In the genomic region with DNA sequence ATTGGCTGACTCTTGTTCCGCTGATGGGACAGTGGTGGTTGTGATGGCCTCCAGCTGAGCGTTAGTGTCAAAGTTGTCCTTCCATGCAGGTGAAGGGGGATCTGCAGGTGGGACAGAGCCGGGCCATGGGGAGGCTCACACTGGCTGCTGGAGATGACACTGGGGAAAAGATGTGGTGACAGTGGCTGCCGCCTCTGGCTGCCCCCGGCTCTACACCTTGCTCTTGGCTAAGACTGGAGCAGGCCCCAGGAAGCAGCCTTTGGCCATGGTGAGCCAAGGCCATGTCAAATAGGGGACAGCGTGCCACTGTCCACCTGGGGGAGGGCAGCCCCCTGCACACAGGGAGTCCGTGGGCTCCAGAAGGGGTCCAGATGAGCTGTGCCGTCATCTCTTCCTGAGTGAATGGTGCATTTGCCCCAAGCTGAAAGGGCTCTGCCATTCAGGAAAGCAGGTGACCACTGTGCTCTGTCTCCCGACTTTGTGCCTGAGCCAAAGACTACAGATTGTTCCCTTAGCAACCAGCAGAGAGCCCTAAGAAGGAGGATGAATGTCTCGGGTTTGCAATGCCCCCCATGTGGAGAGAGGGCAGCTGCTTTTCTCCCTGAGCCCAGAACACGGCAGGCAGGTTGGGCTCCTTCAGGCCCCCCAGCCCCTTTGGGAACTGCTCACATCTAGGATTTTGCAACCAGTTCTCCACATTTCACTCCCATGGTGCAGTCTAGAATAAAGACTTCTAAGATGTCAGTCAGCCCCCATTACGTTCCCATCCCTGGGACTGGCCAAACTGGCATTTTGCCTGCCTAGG, we compare ENCODE assay signal across 16 cellular contexts.
"Had no signal": no experiment of that assay in that cellular context is flagged by ENCODE, and none has a peak within 500 bp of the region (broad histone marks: within the 10 kb centered on the region; RNA-seq: fewer than 3 reads in every experiment).

No MANE protein-coding gene starts in this region.

- H3K4me3 ChIP-seq: cardiac muscle cell, hepatocyte, lung, suprapubic skin, transverse colon, vagina had no signal

- DNase-seq: activated CD4-positive, alpha-beta T cell treated with anti-CD3 and anti-CD28 coated beads for 1 hour; activated gamma-delta T cell; activated T-cell treated with anti-CD3 and anti-CD28 coated beads, Interleukin-2, amount 50 U/mL, for 48 hours; dermis blood vessel endothelial cell; effector memory CD8-positive, alpha-beta T cell; foreskin fibroblast; nucleus accumbens; right cardiac atrium; stimulated activated naive CD8-positive, alpha-beta T cell treated with anti-CD3 and anti-CD28 coated beads, Interleukin-15, amount 100 ng/mL, for 72 hours; transverse colon; WERI-Rb-1 had no signal

- H3K27ac ChIP-seq: cardiac muscle cell, hepatocyte, suprapubic skin, transverse colon, vagina, WERI-Rb-1 had no signal

- H3K9me3 ChIP-seq: suprapubic skin, transverse colon, vagina had no signal

- H3K27me3 ChIP-seq: cardiac muscle cell, hepatocyte, transverse colon, vagina had no signal

- H3K4me1 ChIP-seq: suprapubic skin, transverse colon, vagina had no signal

- ATAC-seq: effector memory CD8-positive, alpha-beta T cell; right cardiac atrium; stimulated activated naive CD8-positive, alpha-beta T cell treated with anti-CD3 and anti-CD28 coated beads, Interleukin-15, amount 100 ng/mL, for 72 hours had no signal

- H3K36me3 ChIP-seq: cardiac muscle cell, suprapubic skin, transverse colon, vagina, WERI-Rb-1 had no signal

- H3K4me2 ChIP-seq: hepatocyte had no signal

- H2AFZ ChIP-seq: hepatocyte had no signal
